In the genomic region with DNA sequence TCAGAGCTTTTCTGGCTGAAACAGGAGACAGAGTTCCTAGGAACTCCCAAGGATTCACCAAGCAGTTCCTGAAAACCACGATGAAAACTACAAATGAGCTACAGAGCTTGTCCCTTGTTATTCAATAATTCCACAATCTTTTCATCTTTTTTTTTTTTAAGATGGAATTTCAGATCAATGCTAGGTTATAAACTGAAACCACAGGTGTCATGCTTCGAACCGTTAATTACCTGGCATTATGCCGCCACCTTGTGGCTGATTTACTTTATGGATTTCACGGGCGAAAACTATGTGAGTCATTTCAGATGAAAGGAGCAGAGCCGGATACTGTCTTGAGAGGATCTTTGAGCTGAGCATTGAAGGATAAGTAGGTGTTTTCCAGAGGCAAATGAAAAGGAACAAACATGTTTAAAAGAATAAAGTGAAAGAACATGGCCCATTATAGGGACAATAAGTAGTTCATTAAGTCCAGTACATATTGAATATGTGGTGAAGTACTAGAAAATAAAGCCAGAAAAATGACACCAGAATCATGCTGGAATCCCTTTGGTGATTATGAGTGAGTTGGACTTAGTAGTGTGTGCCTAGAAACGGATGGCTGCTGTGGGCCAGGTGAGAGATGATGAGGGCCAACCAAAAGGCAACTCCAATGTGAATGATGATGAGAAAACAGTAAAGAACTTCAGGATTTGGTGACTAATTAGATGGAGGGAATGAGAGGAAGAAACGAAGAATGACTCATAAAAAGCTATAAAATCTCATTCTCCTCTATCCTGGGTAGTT, we compare ENCODE assay signal across 8 cellular contexts. TPM values are rescaled to one million over a fixed set of nuclear protein-coding genes. Genes with fewer than 3 reads are reported as not detected.
DNase-seq lines count a peak whose midpoint lies in the region; ATAC-seq and TF ChIP-seq lines count a peak whose summit lies in the region.

No MANE protein-coding gene starts in this region.

- H2AFZ ChIP-seq in Karpas-422 (ENCODE audit: low read length): no peak overlapping the region
- no peak overlapping the region for H2AFZ ChIP-seq in neural progenitor cell (replicated peaks)

- no peaks in the 10 kb centered on the region for H3K27me3 Mint-ChIP-seq in neural progenitor cell (ENCODE audit: insufficient read depth, low read depth)
- no peaks in the 10 kb centered on the region for H3K27me3 Mint-ChIP-seq in stimulated activated naive CD8-positive, alpha-beta T cell treated with anti-CD3 and anti-CD28 coated beads, Interleukin-15, amount 100 ng/mL, for 72 hours

- DNase-seq in COR-L47 (lab: John Stamatoyannopoulos, UW): peak; percentile 71
- peak; percentile 95 for DNase-seq in Karpas-422
- peak; percentile 60 to 93 (median 80) for DNase-seq in Peyer's patch
- peak; percentile 88 to 90 for DNase-seq in activated T-cell treated with anti-CD3 and anti-CD28 coated beads, Interleukin-2, amount 50 U/mL, for 48 hours
- DNase-seq in fibroblast of gingiva (ENCODE audit: low read depth): peak; percentile 44
- peak; percentile 88 for DNase-seq in neural progenitor cell (ENCODE audit: low spot score)
- DNase-seq in stimulated activated naive CD8-positive, alpha-beta T cell treated with anti-CD3 and anti-CD28 coated beads, Interleukin-15, amount 100 ng/mL, for 72 hours: peak; percentile 77 to 83

- TF ChIP-seq POLR2A in Peyer's patch (IDR thresholded peaks at IDR 0.05): no peak

- H3K36me3 ChIP-seq in Karpas-422 (ENCODE audit: insufficient read depth, low read length): peaks cover 16% of the 10 kb centered on the region; the same call in 1 of the 2 replicates
- no peaks in the 10 kb centered on the region for H3K36me3 ChIP-seq in Peyer's patch
- H3K36me3 ChIP-seq in neural progenitor cell: no peaks in the 10 kb centered on the region

- H3K36me3 Mint-ChIP-seq in neural progenitor cell: peaks cover 2% of the 10 kb centered on the region

- H3K9ac ChIP-seq in Karpas-422 (ENCODE audit: low read length) (no peak overlapping the region), neural progenitor cell (no peak overlapping the region)

- no peak overlapping the region for H3K4me3 Mint-ChIP-seq in neural progenitor cell
- peak overlapping the region in 1 of 2 donors; percentile 67 for H3K4me3 Mint-ChIP-seq in stimulated activated naive CD8-positive, alpha-beta T cell treated with anti-CD3 and anti-CD28 coated beads, Interleukin-15, amount 100 ng/mL, for 72 hours

- ATAC-seq in GM21390 (IDR thresholded peaks at IDR 0.05; ENCODE audit: unreplicated experiment): peak; percentile 65
- peak; percentile 84 for ATAC-seq in stimulated activated naive CD8-positive, alpha-beta T cell treated with anti-CD3 and anti-CD28 coated beads, Interleukin-15, amount 100 ng/mL, for 72 hours

- H3F3A ChIP-seq in neural progenitor cell (ENCODE audit: low read depth): no peaks in the 10 kb centered on the region

- H3K4me1 Mint-ChIP-seq in neural progenitor cell: peaks cover 63% of the 10 kb centered on the region
- peaks cover 60% of the 10 kb centered on the region for H3K4me1 Mint-ChIP-seq in stimulated activated naive CD8-positive, alpha-beta T cell treated with anti-CD3 and anti-CD28 coated beads, Interleukin-15, amount 100 ng/mL, for 72 hours

- no peaks in the 10 kb centered on the region for H3K79me2 ChIP-seq in Karpas-422 (ENCODE audit: low read length)
- H3K79me2 ChIP-seq in neural progenitor cell (ENCODE audit: low read depth): no peaks in the 10 kb centered on the region

- H3K4me2 ChIP-seq in Karpas-422 (ENCODE audit: low read depth, low read length, poor library complexity, severe bottlenecking) (no peak overlapping the region), neural progenitor cell (no peak overlapping the region)

- H3K27ac ChIP-seq in Karpas-422 (ENCODE audit: low read length) (peak overlapping the region; percentile 2; the same call in 1 of the 2 replicates), Peyer's patch (no peak overlapping the region), neural progenitor cell (no peak overlapping the region)

- H3K9me3 Mint-ChIP-seq in neural progenitor cell: no peaks in the 10 kb centered on the region
- H3K9me3 Mint-ChIP-seq in stimulated activated naive CD8-positive, alpha-beta T cell treated with anti-CD3 and anti-CD28 coated beads, Interleukin-15, amount 100 ng/mL, for 72 hours: no peaks in the 10 kb centered on the region

- H4K20me1 ChIP-seq in Karpas-422 (ENCODE audit: insufficient read depth, low read depth, low read length): no peaks in the 10 kb centered on the region
- no peaks in the 10 kb centered on the region for H4K20me1 ChIP-seq in neural progenitor cell (ENCODE audit: low read depth)

- peak; percentile 57 to 93 (median 90) for TF ChIP-seq CTCF in Peyer's patch (IDR thresholded peaks at IDR 0.05)
- TF ChIP-seq CTCF in neural progenitor cell (IDR thresholded peaks at IDR 0.05): peak; percentile 96

- H3K27me3 ChIP-seq in Karpas-422 (ENCODE audit: low read length): no peaks in the 10 kb centered on the region
- H3K27me3 ChIP-seq in Peyer's patch: no peaks in the 10 kb centered on the region
- H3K27me3 ChIP-seq in neural progenitor cell: no peaks in the 10 kb centered on the region

- H3K27ac Mint-ChIP-seq in neural progenitor cell: peak overlapping the region; percentile 55
- H3K27ac Mint-ChIP-seq in stimulated activated naive CD8-positive, alpha-beta T cell treated with anti-CD3 and anti-CD28 coated beads, Interleukin-15, amount 100 ng/mL, for 72 hours: peak overlapping the region in 1 of 2 donors; percentile 75

- no peaks in the 10 kb centered on the region for H3K9me2 ChIP-seq in Karpas-422 (replicated peaks; ENCODE audit: insufficient read depth, low read length)

- H3K4me1 ChIP-seq in Karpas-422 (ENCODE audit: low read length) (peaks cover 11% of the 10 kb centered on the region; the same call in 1 of the 2 replicates), Peyer's patch (no peaks in the 10 kb centered on the region), neural progenitor cell (peaks cover 11% of the 10 kb centered on the region)

- H3K9me3 ChIP-seq in Karpas-422 (ENCODE audit: low read length): no peaks in the 10 kb centered on the region
- no peaks in the 10 kb centered on the region for H3K9me3 ChIP-seq in Peyer's patch
- H3K9me3 ChIP-seq in neural progenitor cell (ENCODE audit: low read depth): no peaks in the 10 kb centered on the region

- H3K4me3 ChIP-seq in Karpas-422 (ENCODE audit: low read length) (no peak overlapping the region), Peyer's patch (no peak overlapping the region), neural progenitor cell (no peak overlapping the region)

RNA-seq across cellular contexts. Expression of a gene that starts 3.5 kb away (rescaled TPM):
- 12.2 and 18.4 TPM in 2 replicates for total RNA-seq in Karpas-422 (2014; rRNA removed; shearing (Covaris generic); ENCODE audit: low replicate concordance)
- total RNA-seq in Peyer's patch (10 to 100 TPM in 1 of 4 donors, 1 to 10 TPM in 3; 1.4 to 12.3 (median 5.7) TPM), neural progenitor cell (ENCODE audit: low replicate concordance) (1.1 and 1.4 TPM in 2 replicates)

RNA-seq across cellular contexts. Expression of a gene that starts 26.5 kb away (rescaled TPM):
- total RNA-seq in Karpas-422 (2014; rRNA removed; shearing (Covaris generic); ENCODE audit: low replicate concordance): 20.6 and 38.7 TPM in 2 replicates
- total RNA-seq in Peyer's patch: 10 to 100 TPM; 13.8 to 30.5 (median 16.6) TPM
- total RNA-seq in neural progenitor cell (ENCODE audit: low replicate concordance): 16.8 and 21.1 TPM in 2 replicates

RNA-seq across cellular contexts. Expression of a gene that starts 29.9 kb away (rescaled TPM):
- 103 and 127 TPM in 2 replicates for total RNA-seq in Karpas-422 (2014; rRNA removed; shearing (Covaris generic); ENCODE audit: low replicate concordance)
- 10 to 100 TPM; 16.5 to 61.3 (median 42.4) TPM for total RNA-seq in Peyer's patch
- 52.7 and 73.0 TPM in 2 replicates for total RNA-seq in neural progenitor cell (ENCODE audit: low replicate concordance)

Comparison
In these comparisons a context has a peak if more than half of its experiments do, and no peak if none do; other contexts are left out.
1. DNase-seq: peak in every context shown above with its lines; median percentile 95 in Karpas-422; 89 in activated T-cell treated with anti-CD3 and anti-CD28 coated beads, Interleukin-2, amount 50 U/mL, for 48 hours; 88 in neural progenitor cell; 80 in Peyer's patch; 80 in stimulated activated naive CD8-positive, alpha-beta T cell treated with anti-CD3 and anti-CD28 coated beads, Interleukin-15, amount 100 ng/mL, for 72 hours; 71 in COR-L47; 44 in fibroblast of gingiva.